Comparison of ENCODE assay signal across 18 cellular contexts in genomic region chr11:95829580-95830259, GRCh38. TPM values are rescaled to one million over a fixed set of nuclear protein-coding genes. Genes with fewer than 3 reads are reported as not detected.
DNase-seq lines count a peak whose midpoint lies in the region; ATAC-seq, FAIRE-seq and TF ChIP-seq lines count a peak whose summit lies in the region.
"Had no signal": no experiment of that assay in that cellular context is flagged by ENCODE, and none has a peak within 500 bp of the region (broad histone marks: within the 10 kb centered on the region; RNA-seq: fewer than 3 reads in every experiment).

No MANE protein-coding gene starts in this region.

- no peak overlapping the region for H3K4me2 ChIP-seq in MM.1S (ENCODE audit: low read depth, low read length)

- intact Hi-C loops in activated naive CD4-positive, alpha-beta T cell treated with anti-CD3 and anti-CD28 coated beads for 36 hours (cut with micrococcal nuclease) = loop anchor here (5.0 kb wide), 1 partner anchor 677 kb away; no protein-coding TSS in a partner anchor

- H3K27ac ChIP-seq in epithelial cell of prostate = peak overlapping the region; percentile 43
- no peak overlapping the region for H3K27ac ChIP-seq in MM.1S (ENCODE audit: low read length)
- H3K27ac ChIP-seq: left lung had no signal

- peak in 1 of 2 donors; percentile 14 for ATAC-seq in stimulated activated naive B cell treated with anti-CD40 and anti-IgM and Interleukin-4, amounts not matched to agents 10 μg/mL and 1 μg/mL and 100 μg/mL, for 72 hours (replicated peaks)
- ATAC-seq: left lung had no signal

- CTCF ChIA-PET in activated naive CD4-positive, alpha-beta T cell treated with anti-CD3 and anti-CD28 coated beads for 36 hours (lab: Charles Lee) = interaction anchor here (0.9 kb wide), 1 partner anchor 9 kb away, joined by 4 read pairs; no protein-coding TSS in a partner anchor

- H3K4me1 ChIP-seq in MM.1S (ENCODE audit: low read length) = no peaks in the 10 kb centered on the region
- H3K4me1 ChIP-seq: left lung had no signal

- H3K9me2 ChIP-seq in MM.1S (replicated peaks; ENCODE audit: insufficient read depth, low read length) = no peaks in the 10 kb centered on the region

- H2AFZ ChIP-seq in MM.1S (ENCODE audit: low read length) = no peak overlapping the region

- peak overlapping the region; percentile 62 for H3K27ac Mint-ChIP-seq in activated naive CD4-positive, alpha-beta T cell treated with anti-CD3 and anti-CD28 coated beads for 36 hours
- peak overlapping the region; percentile 14 for H3K27ac Mint-ChIP-seq in stimulated activated naive B cell treated with anti-CD40 and anti-IgM and Interleukin-4, amounts not matched to agents 10 μg/mL and 1 μg/mL and 100 μg/mL, for 72 hours
- no peak overlapping the region for H3K27ac Mint-ChIP-seq in endothelial cell (ENCODE audit: unreplicated experiment)
- H3K27ac Mint-ChIP-seq: type B pancreatic cell had no signal

- no peaks in the 10 kb centered on the region for H3K27me3 ChIP-seq in MM.1S (replicated peaks; ENCODE audit: insufficient read depth, low read length)
- H3K27me3 ChIP-seq: left lung had no signal

- no peaks in the 10 kb centered on the region for H4K20me1 ChIP-seq in MM.1S (ENCODE audit: insufficient read depth, low read length)

- peaks cover 5% of the 10 kb centered on the region; the same call in 1 of the 2 replicates for H3K36me3 ChIP-seq in MM.1S (replicated peaks; ENCODE audit: insufficient read depth, low read length)

- peaks cover 12% of the 10 kb centered on the region for H3K4me1 Mint-ChIP-seq in activated naive CD4-positive, alpha-beta T cell treated with anti-CD3 and anti-CD28 coated beads for 36 hours (ENCODE audit: low read depth)
- H3K4me1 Mint-ChIP-seq in stimulated activated naive B cell treated with anti-CD40 and anti-IgM and Interleukin-4, amounts not matched to agents 10 μg/mL and 1 μg/mL and 100 μg/mL, for 72 hours = no peaks in the 10 kb centered on the region
- H3K4me1 Mint-ChIP-seq in endothelial cell (ENCODE audit: unreplicated experiment) = no peaks in the 10 kb centered on the region

- no peak for DNase-seq in activated naive CD4-positive, alpha-beta T cell treated with anti-CD3 and anti-CD28 coated beads for 36 hours
- no peak for DNase-seq in activated naive CD4-positive, alpha-beta T cell (lab: John Stamatoyannopoulos, UW)
- DNase-seq in RCC 7860 (ENCODE audit: low spot score) = peak; percentile 16
- no peak for DNase-seq in epithelial cell of prostate (ENCODE audit: low read depth, low spot score)
- DNase-seq in stimulated activated naive B cell treated with anti-CD40 and anti-IgM and Interleukin-4, amounts not matched to agents 10 μg/mL and 1 μg/mL and 100 μg/mL, for 72 hours = no peak
- DNase-seq in iPS-NIHi11 (ENCODE audit: low spot score) = no peak
- DNase-seq in MM.1S = no peak
- DNase-seq in endothelial cell (ENCODE audit: low spot score) = no peak
- DNase-seq: activated CD4-positive, CD25-positive, alpha-beta regulatory T cell; activated effector memory CD4-positive, alpha-beta T cell treated with Interleukin-2 at 50 U/mL for 16 hours; central memory CD4-positive, alpha-beta T cell; DMS153; hypothalamus; left lung; MV-4-11; stimulated activated CD4-positive, alpha-beta T cell treated with anti-CD3 and anti-CD28 coated beads, Interleukin-1b, Interleukin-23, amount 100 ng/mL, for 48 hours; stimulated activated CD8-positive, alpha-beta memory T cell treated with anti-CD3 and anti-CD28 coated beads, Interleukin-4, amount 100 ng/mL, for 48 hours had no signal

- no peaks in the 10 kb centered on the region for H3K79me2 ChIP-seq in MM.1S (ENCODE audit: low read length)

- H3K4me3 ChIP-seq in MM.1S (ENCODE audit: low read length) = no peak overlapping the region
- H3K4me3 ChIP-seq: left lung had no signal

- no peaks in the 10 kb centered on the region for H3F3A ChIP-seq in MM.1S (ENCODE audit: insufficient read depth, low read length)

- peak; percentile 22 for FAIRE-seq in RCC 7860 (lab: Jason Lieb, UNC)

- no peaks in the 10 kb centered on the region for H3K9me3 Mint-ChIP-seq in activated naive CD4-positive, alpha-beta T cell treated with anti-CD3 and anti-CD28 coated beads for 36 hours
- H3K9me3 Mint-ChIP-seq in stimulated activated naive B cell treated with anti-CD40 and anti-IgM and Interleukin-4, amounts not matched to agents 10 μg/mL and 1 μg/mL and 100 μg/mL, for 72 hours = no peaks in the 10 kb centered on the region
- no peaks in the 10 kb centered on the region for H3K9me3 Mint-ChIP-seq in endothelial cell (ENCODE audit: unreplicated experiment)
- H3K9me3 Mint-ChIP-seq: type B pancreatic cell had no signal

- H3K27me3 Mint-ChIP-seq in activated naive CD4-positive, alpha-beta T cell treated with anti-CD3 and anti-CD28 coated beads for 36 hours (ENCODE audit: low read depth) = no peaks in the 10 kb centered on the region
- H3K27me3 Mint-ChIP-seq in stimulated activated naive B cell treated with anti-CD40 and anti-IgM and Interleukin-4, amounts not matched to agents 10 μg/mL and 1 μg/mL and 100 μg/mL, for 72 hours = no peaks in the 10 kb centered on the region
- H3K27me3 Mint-ChIP-seq in endothelial cell (ENCODE audit: unreplicated experiment) = no peaks in the 10 kb centered on the region
- H3K27me3 Mint-ChIP-seq: type B pancreatic cell had no signal

- H3K36me3 Mint-ChIP-seq in activated naive CD4-positive, alpha-beta T cell treated with anti-CD3 and anti-CD28 coated beads for 36 hours (ENCODE audit: low read depth) = peaks cover 36% of the 10 kb centered on the region
- peaks cover 25 to 42% of the 10 kb centered on the region in 2 donors for H3K36me3 Mint-ChIP-seq in stimulated activated naive B cell treated with anti-CD40 and anti-IgM and Interleukin-4, amounts not matched to agents 10 μg/mL and 1 μg/mL and 100 μg/mL, for 72 hours
- peaks cover 16% of the 10 kb centered on the region for H3K36me3 Mint-ChIP-seq in endothelial cell (ENCODE audit: low read depth, unreplicated experiment)

- H3K9me3 ChIP-seq in MM.1S (replicated peaks; ENCODE audit: insufficient read depth, low read length) = no peaks in the 10 kb centered on the region
- H3K9me3 ChIP-seq: left lung had no signal

- H3K4me3 Mint-ChIP-seq in activated naive CD4-positive, alpha-beta T cell treated with anti-CD3 and anti-CD28 coated beads for 36 hours = no peak overlapping the region
- no peak overlapping the region for H3K4me3 Mint-ChIP-seq in stimulated activated naive B cell treated with anti-CD40 and anti-IgM and Interleukin-4, amounts not matched to agents 10 μg/mL and 1 μg/mL and 100 μg/mL, for 72 hours
- H3K4me3 Mint-ChIP-seq in endothelial cell (ENCODE audit: unreplicated experiment) = no peak overlapping the region
- H3K4me3 Mint-ChIP-seq: type B pancreatic cell had no signal

- no peak for TF ChIP-seq CTCF in MM.1S (IDR thresholded peaks at IDR 0.05; ENCODE audit: low read length)
- no peak for TF ChIP-seq CTCF in endothelial cell (IDR thresholded peaks at IDR 0.05; ENCODE audit: unreplicated experiment)

- H3K9ac ChIP-seq in MM.1S (ENCODE audit: low read length) = no peak overlapping the region

RNA-seq across cellular contexts. Expression of gene CEP57, which starts 39.4 kb away (rescaled TPM):
- 100 to 1,000 TPM; 110 to 115 TPM for total RNA-seq in activated naive CD4-positive, alpha-beta T cell treated with anti-CD3 and anti-CD28 coated beads for 36 hours
- 51.4 TPM for total RNA-seq in endothelial cell (ENCODE audit: unreplicated experiment)

RNA-seq across cellular contexts. Expression of gene FAM76B, which starts 40.1 kb away (rescaled TPM):
- 10 to 100 TPM; 70.3 to 71.4 TPM for total RNA-seq in activated naive CD4-positive, alpha-beta T cell treated with anti-CD3 and anti-CD28 coated beads for 36 hours
- total RNA-seq in endothelial cell (ENCODE audit: unreplicated experiment) = 24.2 TPM
